1 cellular context compared by ENCODE assay signal in genomic region chr7:70432567-70433001, GRCh38.
TF ChIP-seq lines count a peak whose summit lies in the region.

No MANE protein-coding gene starts in this region.

TF ChIP-seq in HepG2, 621 proteins besides CTCF, POLR2A, EP300 and RAD21:
- no peak for TF ChIP-seq MLXIP (CRISPR knock-in tag; IDR thresholded peaks at IDR 0.05; ENCODE audit: borderline replicate concordance)
- no peak for TF ChIP-seq CEBPZ (IDR thresholded peaks at IDR 0.05; ENCODE audit: low read length)
- TF ChIP-seq ZNF567 (CRISPR knock-in tag; IDR thresholded peaks at IDR 0.05; ENCODE audit: borderline replicate concordance) = no peak
- no peak for TF ChIP-seq ZNF33A (CRISPR knock-in tag; IDR thresholded peaks at IDR 0.05; ENCODE audit: borderline replicate concordance)
- no peak for TF ChIP-seq RARA (CRISPR knock-in tag; IDR thresholded peaks at IDR 0.05)
- TF ChIP-seq TAF15 (IDR thresholded peaks at IDR 0.05; ENCODE audit: low read depth, low read length, poor library complexity, severe bottlenecking) = no peak
- TF ChIP-seq ZSCAN9 (CRISPR knock-in tag; IDR thresholded peaks at IDR 0.05; ENCODE audit: borderline replicate concordance) = no peak
- no peak for TF ChIP-seq ZNF891 (CRISPR knock-in tag; IDR thresholded peaks at IDR 0.05)
- TF ChIP-seq NR2F6 (IDR thresholded peaks at IDR 0.05) = no peak
- no peak for TF ChIP-seq NR2F6 (CRISPR knock-in tag; IDR thresholded peaks at IDR 0.05)
- no peak for TF ChIP-seq MED1 (CRISPR knock-in tag; IDR thresholded peaks at IDR 0.05)
- TF ChIP-seq, protein P1, sequence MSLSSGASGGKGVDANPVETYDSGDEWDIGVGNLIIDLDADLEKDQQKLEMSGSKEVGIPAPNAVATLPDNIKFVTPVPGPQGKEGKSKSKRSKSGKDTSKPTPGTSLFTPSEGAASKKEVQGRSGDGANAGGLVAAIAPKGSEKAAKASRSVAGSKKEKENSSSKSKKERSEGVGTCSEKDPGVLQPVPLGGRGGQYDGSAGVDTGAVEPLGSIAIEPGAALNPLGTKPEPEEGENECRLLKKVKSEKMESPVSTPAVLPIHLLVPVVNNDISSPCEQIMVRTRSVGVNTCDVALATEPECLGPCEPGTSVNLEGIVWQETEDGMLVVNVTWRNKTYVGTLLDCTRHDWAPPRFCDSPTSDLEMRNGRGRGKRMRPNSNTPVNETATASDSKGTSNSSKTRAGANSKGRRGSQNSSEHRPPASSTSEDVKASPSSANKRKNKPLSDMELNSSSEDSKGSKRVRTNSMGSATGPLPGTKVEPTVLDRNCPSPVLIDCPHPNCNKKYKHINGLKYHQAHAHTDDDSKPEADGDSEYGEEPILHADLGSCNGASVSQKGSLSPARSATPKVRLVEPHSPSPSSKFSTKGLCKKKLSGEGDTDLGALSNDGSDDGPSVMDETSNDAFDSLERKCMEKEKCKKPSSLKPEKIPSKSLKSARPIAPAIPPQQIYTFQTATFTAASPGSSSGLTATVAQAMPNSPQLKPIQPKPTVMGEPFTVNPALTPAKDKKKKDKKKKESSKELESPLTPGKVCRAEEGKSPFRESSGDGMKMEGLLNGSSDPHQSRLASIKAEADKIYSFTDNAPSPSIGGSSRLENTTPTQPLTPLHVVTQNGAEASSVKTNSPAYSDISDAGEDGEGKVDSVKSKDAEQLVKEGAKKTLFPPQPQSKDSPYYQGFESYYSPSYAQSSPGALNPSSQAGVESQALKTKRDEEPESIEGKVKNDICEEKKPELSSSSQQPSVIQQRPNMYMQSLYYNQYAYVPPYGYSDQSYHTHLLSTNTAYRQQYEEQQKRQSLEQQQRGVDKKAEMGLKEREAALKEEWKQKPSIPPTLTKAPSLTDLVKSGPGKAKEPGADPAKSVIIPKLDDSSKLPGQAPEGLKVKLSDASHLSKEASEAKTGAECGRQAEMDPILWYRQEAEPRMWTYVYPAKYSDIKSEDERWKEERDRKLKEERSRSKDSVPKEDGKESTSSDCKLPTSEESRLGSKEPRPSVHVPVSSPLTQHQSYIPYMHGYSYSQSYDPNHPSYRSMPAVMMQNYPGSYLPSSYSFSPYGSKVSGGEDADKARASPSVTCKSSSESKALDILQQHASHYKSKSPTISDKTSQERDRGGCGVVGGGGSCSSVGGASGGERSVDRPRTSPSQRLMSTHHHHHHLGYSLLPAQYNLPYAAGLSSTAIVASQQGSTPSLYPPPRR (CRISPR knock-in tag; IDR thresholded peaks at IDR 0.05; ENCODE audit: borderline replicate concordance) = no peak
- TF ChIP-seq SRSF4 (IDR thresholded peaks at IDR 0.05; ENCODE audit: low read depth, low read length, poor library complexity, severe bottlenecking) = no peak
- TF ChIP-seq BHLHE40 (IDR thresholded peaks at IDR 0.05; ENCODE audit: low read length) = no peak
